Comparison of ENCODE assay signal across 8 cellular contexts in genomic region chr3:72847751-72848702, GRCh38. TPM values are rescaled to one million over a fixed set of nuclear protein-coding genes. Genes with fewer than 3 reads are reported as not detected.
DNase-seq lines count a peak whose midpoint lies in the region; TF ChIP-seq lines count a peak whose summit lies in the region.

TSS of gene SHQ1 (minus strand) at chr3:72848445. CDS start at chr3:72848340, 105 bp downstream.

- H3K9me3 ChIP-seq in Loucy (ENCODE audit: insufficient read depth, low read depth, low read length) = no peaks in the 10 kb centered on the region

- peak within 1 kb of the TSS; percentile 76 for H3K9ac ChIP-seq in Loucy (ENCODE audit: low read depth, low read length, poor library complexity, severe bottlenecking)

- H3K27me3 Mint-ChIP-seq in nephron progenitor cell (ENCODE audit: low read depth, poor library complexity) = peaks cover 31% of the 10 kb centered on the region
- H3K27me3 Mint-ChIP-seq in stimulated activated naive CD8-positive, alpha-beta T cell treated with anti-CD3 and anti-CD28 coated beads, Interleukin-15, Interleukin-2, amounts not matched to agents 100 ng/mL and 50 ng/mL, for 24 hours = no peaks in the 10 kb centered on the region

- H3K36me3 ChIP-seq in H7 (replicated peaks; ENCODE audit: control insufficient read depth, insufficient read depth, low read length) (no peaks in the 10 kb centered on the region), Loucy (ENCODE audit: insufficient read depth, low read length) (no peaks in the 10 kb centered on the region)

- H3K4me3 ChIP-seq in H7 (ENCODE audit: insufficient read depth, low read depth, low read length) = peak within 1 kb of the TSS; percentile 68
- H3K4me3 ChIP-seq in Loucy (ENCODE audit: low read length, poor library complexity, severe bottlenecking) = peak within 1 kb of the TSS; percentile 77
- peak within 1 kb of the TSS; percentile 81 for H3K4me3 ChIP-seq in fibroblast of villous mesenchyme (ENCODE audit: low read depth, low read length)

- H3K9me2 ChIP-seq in Loucy (replicated peaks; ENCODE audit: low read depth, low read length) = no peaks in the 10 kb centered on the region

- H3K4me1 Mint-ChIP-seq in nephron progenitor cell = peaks cover 36% of the 10 kb centered on the region
- H3K4me1 Mint-ChIP-seq in stimulated activated naive CD8-positive, alpha-beta T cell treated with anti-CD3 and anti-CD28 coated beads, Interleukin-15, Interleukin-2, amounts not matched to agents 100 ng/mL and 50 ng/mL, for 24 hours (ENCODE audit: low read depth) = peaks cover 57% of the 10 kb centered on the region

- peaks cover 13% of the 10 kb centered on the region for H3K27me3 ChIP-seq in H7 (ENCODE audit: control insufficient read depth, insufficient read depth, low read length)
- no peaks in the 10 kb centered on the region for H3K27me3 ChIP-seq in Loucy (ENCODE audit: insufficient read depth, low read length, poor library complexity, severe bottlenecking)

- peaks cover 20% of the 10 kb centered on the region for H4K20me1 ChIP-seq in Loucy (ENCODE audit: insufficient read depth, low read length, poor library complexity, severe bottlenecking)

- DNase-seq in G401 (ENCODE audit: low spot score) (peak; percentile 94), H7 (peak; percentile 92), SIG-M5 (lab: John Stamatoyannopoulos, UW) (peak; percentile 75), fibroblast of villous mesenchyme (ENCODE audit: low read depth) (peak; percentile 95), nephron progenitor cell (peak; percentile 93)
- peak; percentile 98 for DNase-seq in activated effector memory CD4-positive, alpha-beta T cell treated with anti-CD3 and anti-CD28 coated beads, Interleukin-2, amount 50 U/mL, for 16 hours

- no peaks in the 10 kb centered on the region for H3K9me3 Mint-ChIP-seq in nephron progenitor cell
- no peaks in the 10 kb centered on the region for H3K9me3 Mint-ChIP-seq in stimulated activated naive CD8-positive, alpha-beta T cell treated with anti-CD3 and anti-CD28 coated beads, Interleukin-15, Interleukin-2, amounts not matched to agents 100 ng/mL and 50 ng/mL, for 24 hours

- H3K27ac Mint-ChIP-seq in nephron progenitor cell = no peak within 1 kb of the TSS
- H3K27ac Mint-ChIP-seq in stimulated activated naive CD8-positive, alpha-beta T cell treated with anti-CD3 and anti-CD28 coated beads, Interleukin-15, Interleukin-2, amounts not matched to agents 100 ng/mL and 50 ng/mL, for 24 hours = peak within 1 kb of the TSS; percentile 82

- peaks cover 15% of the 10 kb centered on the region for H3K36me3 Mint-ChIP-seq in nephron progenitor cell (ENCODE audit: low read depth)
- H3K36me3 Mint-ChIP-seq in stimulated activated naive CD8-positive, alpha-beta T cell treated with anti-CD3 and anti-CD28 coated beads, Interleukin-15, Interleukin-2, amounts not matched to agents 100 ng/mL and 50 ng/mL, for 24 hours (ENCODE audit: low read depth) = peaks cover 20% of the 10 kb centered on the region

- H3K4me1 ChIP-seq in Loucy (ENCODE audit: insufficient read depth, low read length, poor library complexity, severe bottlenecking) = peaks cover 64% of the 10 kb centered on the region

- H3K79me2 ChIP-seq in Loucy (ENCODE audit: insufficient read depth, low read length) = peaks cover 45% of the 10 kb centered on the region

- peaks cover 9% of the 10 kb centered on the region; the same call in 1 of the 2 replicates for H3F3A ChIP-seq in Loucy (ENCODE audit: low read depth)

- peak within 1 kb of the TSS; percentile 81 for H2AFZ ChIP-seq in Loucy (ENCODE audit: low read length)

- no peak for TF ChIP-seq CTCF in Loucy (conservative IDR thresholded peaks at IDR 0.05; ENCODE audit: low read length)
- no peak for TF ChIP-seq CTCF in fibroblast of villous mesenchyme (IDR thresholded peaks at IDR 0.05; ENCODE audit: insufficient read depth, low read depth, low read length)
- no peak for TF ChIP-seq CTCF in nephron progenitor cell (IDR thresholded peaks at IDR 0.05)

- H3K4me3 Mint-ChIP-seq in nephron progenitor cell = peak within 1 kb of the TSS; percentile 94
- peak within 1 kb of the TSS; percentile 92 for H3K4me3 Mint-ChIP-seq in stimulated activated naive CD8-positive, alpha-beta T cell treated with anti-CD3 and anti-CD28 coated beads, Interleukin-15, Interleukin-2, amounts not matched to agents 100 ng/mL and 50 ng/mL, for 24 hours

- H3K4me2 ChIP-seq in Loucy (ENCODE audit: low read depth, low read length, poor library complexity, severe bottlenecking) = peak within 1 kb of the TSS; percentile 92

- in situ Hi-C loops in G401 (cut with HindIII; ENCODE audit: low sequenced_read_pairs) = no loop called here

RNA-seq across cellular contexts. Expression of gene SHQ1, which starts in this region (rescaled TPM):
- 28.9 and 32.0 TPM in 2 replicates for total RNA-seq in G401 (2014; rRNA removed; shearing (Covaris generic))
- 21.7 and 22.5 TPM in 2 replicates for total RNA-seq in H7 (2014; rRNA removed; shearing (Covaris generic))
- total RNA-seq in fibroblast of villous mesenchyme = 17.1 and 30.2 TPM in 2 replicates

Comparison
In these comparisons a context has a peak if more than half of its experiments do, and no peak if none do; other contexts are left out.
1. Peak in every context shown above with its lines: DNase-seq and H3K4me3 ChIP-seq.